11 cellular contexts compared by ENCODE assay signal in genomic region chr12:124507188-124508109, GRCh38. TPM values are rescaled to one million over a fixed set of nuclear protein-coding genes. Genes with fewer than 3 reads are reported as not detected.
DNase-seq lines count a peak whose midpoint lies in the region; ATAC-seq and TF ChIP-seq lines count a peak whose summit lies in the region.
"Had no signal": no experiment of that assay in that cellular context is flagged by ENCODE, and none has a peak within 500 bp of the region (broad histone marks: within the 10 kb centered on the region; RNA-seq: fewer than 3 reads in every experiment).

No MANE protein-coding gene starts in this region.

- intact Hi-C loops in testis (cut with DNase I; ENCODE audit: low total_unique reads), result no loop called here

- H3K18ac ChIP-seq in mesenchymal stem cell (ENCODE audit: low read depth in 1 of 2, low read length in 2 of 2), result peak overlapping the region; percentile 90 to 92

- no peak overlapping the region for H3K4me2 ChIP-seq in mesenchymal stem cell (ENCODE audit: low read length, poor library complexity, severe bottlenecking)

- H2AK5ac ChIP-seq in mesenchymal stem cell (ENCODE audit: low read length, severe bottlenecking), result peak overlapping the region; percentile 77

- 88 to 90% methylated on average over 26 of the region's 26 CpGs for WGBS in ectodermal cell, 2 experiments
- WGBS in mesenchymal stem cell, result 70% methylated on average over 20 of the region's 26 CpGs
- 49 to 53% methylated on average over 25 to 26 of the region's 26 CpGs for WGBS in testis, 2 donors

- DNase-seq in mesenchymal stem cell, result peak; percentile 89
- peak; percentile 61 for DNase-seq in testis
- DNase-seq in NCI-H446 (lab: John Stamatoyannopoulos, UW), result no peak
- DNase-seq in activated CD4-positive, alpha-beta T cell treated with anti-CD3 and anti-CD28 coated beads for 1 hour, result no peak
- DNase-seq: GOT3, mammary epithelial cell, NCI-H82 had no signal

- H3K27ac ChIP-seq in HUES6 (ENCODE audit: low read depth, low read length) (peak overlapping the region; percentile 56; the same call in 1 of the 2 replicates), ectodermal cell (ENCODE audit: insufficient read depth, low read depth, low read length, poor library complexity, severe bottlenecking) (peak overlapping the region; percentile 65), mesenchymal stem cell (ENCODE audit: low read length, poor library complexity, severe bottlenecking) (peak overlapping the region; percentile 92), testis (peak overlapping the region; percentile 44 to 76)

- TF ChIP-seq CTCF in testis (IDR thresholded peaks at IDR 0.05), result no peak

- H3K79me1 ChIP-seq in mesenchymal stem cell (replicated peaks; ENCODE audit: low read length, poor library complexity, severe bottlenecking), result no peaks in the 10 kb centered on the region

- H3K9ac ChIP-seq in HUES6 (ENCODE audit: low read length), result peak overlapping the region; percentile 40
- H3K9ac ChIP-seq in mesenchymal stem cell (ENCODE audit: low read length), result peak overlapping the region; percentile 43

- H3K4ac ChIP-seq in mesenchymal stem cell (ENCODE audit: low read depth in 1 of 2, low read length in 2 of 2), result peak overlapping the region; percentile 83 to 91

- peak overlapping the region; percentile 86 for H2BK120ac ChIP-seq in mesenchymal stem cell (ENCODE audit: low read depth, low read length)

- H2BK5ac ChIP-seq in mesenchymal stem cell (ENCODE audit: low read depth, low read length, poor library complexity, severe bottlenecking), result peak overlapping the region; percentile 79

- H4K91ac ChIP-seq in mesenchymal stem cell (ENCODE audit: low read length), result peak overlapping the region; percentile 98

- H2BK15ac ChIP-seq in mesenchymal stem cell (ENCODE audit: low read depth, poor library complexity, severe bottlenecking), result peak overlapping the region; percentile 23

- no peaks in the 10 kb centered on the region for H3K27me3 ChIP-seq in HUES6 (ENCODE audit: control insufficient read depth, insufficient read depth, low read length)
- H3K27me3 ChIP-seq in ectodermal cell (ENCODE audit: control insufficient read depth, insufficient read depth, low read length, poor library complexity, severe bottlenecking), result no peaks in the 10 kb centered on the region
- no peaks in the 10 kb centered on the region for H3K27me3 ChIP-seq in mesenchymal stem cell (ENCODE audit: control insufficient read depth in 1 of 2, insufficient read depth in 1 of 2, low read length in 2 of 2)
- H3K27me3 ChIP-seq in testis, result no peaks in the 10 kb centered on the region

- peak overlapping the region; percentile 94 for H4K8ac ChIP-seq in mesenchymal stem cell (ENCODE audit: low read length)

- H3K14ac ChIP-seq in mesenchymal stem cell (ENCODE audit: low read length in 2 of 2), result peak overlapping the region in 1 of 2 experiments; percentile 76

- TF ChIP-seq POLR2A in testis (IDR thresholded peaks at IDR 0.05), result no peak

- H3K23ac ChIP-seq in mesenchymal stem cell (ENCODE audit: low read length in 2 of 2), result peak overlapping the region in 1 of 2 experiments; percentile 40

- H3K4me3 ChIP-seq in HUES6 (ENCODE audit: low read depth, low read length), result no peak overlapping the region
- no peak overlapping the region for H3K4me3 ChIP-seq in ectodermal cell (ENCODE audit: insufficient read depth, low read depth, low read length)
- no peak overlapping the region for H3K4me3 ChIP-seq in mesenchymal stem cell (ENCODE audit: insufficient read depth in 1 of 2, low read depth in 1 of 2, low read length in 2 of 2)
- H3K4me3 ChIP-seq in testis, result no peak overlapping the region

- 0 out of 2 replicates have a peak, but pooled peaks cover 2% of the 10 kb centered on the region for H3K36me3 ChIP-seq in HUES6 (ENCODE audit: control insufficient read depth, insufficient read depth, low read length)
- H3K36me3 ChIP-seq in ectodermal cell (ENCODE audit: control insufficient read depth, insufficient read depth, low read length), result peaks cover 3% of the 10 kb centered on the region
- H3K36me3 ChIP-seq in mesenchymal stem cell (ENCODE audit: control insufficient read depth in 1 of 2, insufficient read depth in 2 of 2, low read depth in 1 of 2, low read length in 2 of 2), result peaks cover 0 to 49% of the 10 kb centered on the region in 2 experiments
- H3K36me3 ChIP-seq in testis (ENCODE audit: low read depth, missing control alignments), result no peaks in the 10 kb centered on the region

- ATAC-seq in HG02678 (IDR thresholded peaks at IDR 0.05; ENCODE audit: unreplicated experiment) (no peak), GM21737 (IDR thresholded peaks at IDR 0.05; ENCODE audit: unreplicated experiment) (no peak)

- peak overlapping the region; percentile 34 to 87 for H2BK12ac ChIP-seq in mesenchymal stem cell (ENCODE audit: low read length in 2 of 2)

- H2AFZ ChIP-seq in mesenchymal stem cell (ENCODE audit: low read depth, low read length), result no peak overlapping the region

- no peaks in the 10 kb centered on the region for H3K9me3 ChIP-seq in HUES6 (ENCODE audit: control insufficient read depth, insufficient read depth, low read depth, low read length)
- H3K9me3 ChIP-seq in ectodermal cell (ENCODE audit: control insufficient read depth, low read length), result no peaks in the 10 kb centered on the region
- H3K9me3 ChIP-seq in mesenchymal stem cell (ENCODE audit: control insufficient read depth, low read length), result no peaks in the 10 kb centered on the region
- no peaks in the 10 kb centered on the region for H3K9me3 ChIP-seq in testis

- H3K4me1 ChIP-seq in HUES6 (ENCODE audit: control insufficient read depth, insufficient read depth, low read length) (peaks cover 80% of the 10 kb centered on the region), ectodermal cell (ENCODE audit: control insufficient read depth, insufficient read depth, low read length) (peaks cover 70% of the 10 kb centered on the region), mesenchymal stem cell (ENCODE audit: control insufficient read depth, insufficient read depth, low read depth, low read length) (peaks cover 85% of the 10 kb centered on the region), testis (peaks cover 71% of the 10 kb centered on the region)

RNA-seq across cellular contexts. Expression of gene NCOR2, which starts 60.0 kb away (rescaled TPM):
- 119 TPM for polyA plus RNA-seq in ectodermal cell (2013, experiment 1 of 4)
- 111 TPM for polyA plus RNA-seq in ectodermal cell (2013, experiment 2 of 4)
- 112 TPM for polyA plus RNA-seq in ectodermal cell (2013, experiment 3 of 4)
- polyA plus RNA-seq in ectodermal cell (2013, experiment 4 of 4), result 113 TPM
- polyA plus RNA-seq in mesenchymal stem cell (2013, experiment 1 of 2), result 120 TPM
- polyA plus RNA-seq in mesenchymal stem cell (2013, experiment 2 of 2), result 113 TPM
- 100 to 1,000 TPM; 212 TPM for total RNA-seq in testis
- 62.6 TPM for polyA plus RNA-seq in testis (ENCODE audit: insufficient read depth, low read depth, low replicate concordance)

Comparison
In these comparisons a context has a peak if more than half of its experiments do, and no peak if none do; other contexts are left out.
1. DNase-seq: peak in mesenchymal stem cell (single experiment) and testis (single experiment); none in NCI-H446 (0 of 2) and activated CD4-positive, alpha-beta T cell treated with anti-CD3 and anti-CD28 coated beads for 1 hour (single experiment).
2. Peak in every context shown above with its lines, with median percentiles within 50 percentile points of each other: H3K27ac ChIP-seq.